Comparison of ENCODE assay signal across 27 cellular contexts in genomic region chr12:23356440-23356839, GRCh38.
"Had no signal": no experiment of that assay in that cellular context is flagged by ENCODE, and none has a peak within 500 bp of the region (broad histone marks: within the 10 kb centered on the region; RNA-seq: fewer than 3 reads in every experiment).

No MANE protein-coding gene starts in this region.

- H3K4me1 Mint-ChIP-seq: memory B cell, mesothelial cell of epicardium, naive B cell had no signal

- H3K27ac Mint-ChIP-seq: effector memory CD8-positive, alpha-beta T cell; memory B cell; mesothelial cell of epicardium; naive B cell; nephron; stimulated activated memory B cell treated with anti-CD40 and anti-IgM and Interleukin-4, amounts not matched to agents 10 μg/mL and 1 μg/mL and 100 μg/mL, for 72 hours had no signal

- H3K4me3 Mint-ChIP-seq: effector memory CD8-positive, alpha-beta T cell; memory B cell; mesothelial cell of epicardium; naive B cell; nephron; stimulated activated memory B cell treated with anti-CD40 and anti-IgM and Interleukin-4, amounts not matched to agents 10 μg/mL and 1 μg/mL and 100 μg/mL, for 72 hours had no signal

- H3K4me3 ChIP-seq: lung, mucosa of descending colon, prostate gland, right atrium auricular region, smooth muscle cell, testis, transverse colon, upper lobe of right lung, uterus had no signal

- H3K27me3 ChIP-seq: right atrium auricular region, testis, transverse colon, upper lobe of right lung, uterus had no signal

- H3K4me2 ChIP-seq: smooth muscle cell had no signal

- H3K9me3 ChIP-seq: mucosa of descending colon, prostate gland, right atrium auricular region, testis, transverse colon, upper lobe of right lung, uterus had no signal

- DNase-seq: cortex of kidney; effector memory CD8-positive, alpha-beta T cell; head of caudate nucleus; kidney; mucosa of descending colon; naive B cell; nucleus accumbens; stimulated activated CD4-positive, alpha-beta T cell treated with anti-CD3 and anti-CD28 coated beads, Interleukin-2, amount 100 ng/mL, for 24 hours; stimulated activated CD4-positive, alpha-beta T cell treated with anti-CD3 and anti-CD28 coated beads, Interleukin-4, amount 100 ng/mL, for 24 hours; stimulated activated naive CD8-positive, alpha-beta T cell treated with anti-CD3 and anti-CD28 coated beads, Interleukin-15, Interleukin-2, amounts not matched to agents 100 U/mL and 50 U/mL, for 24 hours; substantia nigra; testis; transverse colon; upper lobe of right lung; uterus had no signal

- ATAC-seq: effector memory CD8-positive, alpha-beta T cell; left lobe of liver; mucosa of descending colon; sciatic nerve; stimulated activated memory B cell treated with anti-CD40 and anti-IgM and Interleukin-4, amounts not matched to agents 10 μg/mL and 1 μg/mL and 100 μg/mL, for 72 hours; stimulated activated naive CD8-positive, alpha-beta T cell treated with anti-CD3 and anti-CD28 coated beads, Interleukin-15, Interleukin-2, amounts not matched to agents 100 U/mL and 50 U/mL, for 24 hours; upper lobe of right lung had no signal

- FAIRE-seq: endometrium, frontal cortex, kidney had no signal

- H3K36me3 Mint-ChIP-seq: memory B cell; mesothelial cell of epicardium; naive B cell; stimulated activated memory B cell treated with anti-CD40 and anti-IgM and Interleukin-4, amounts not matched to agents 10 μg/mL and 1 μg/mL and 100 μg/mL, for 72 hours had no signal

- H3K9me3 Mint-ChIP-seq: mesothelial cell of epicardium, nephron had no signal

- H3K36me3 ChIP-seq: prostate gland, right atrium auricular region, transverse colon, upper lobe of right lung, uterus had no signal

- H3K27me3 Mint-ChIP-seq: effector memory CD8-positive, alpha-beta T cell; memory B cell; naive B cell; stimulated activated memory B cell treated with anti-CD40 and anti-IgM and Interleukin-4, amounts not matched to agents 10 μg/mL and 1 μg/mL and 100 μg/mL, for 72 hours had no signal

- H3K4me1 ChIP-seq: prostate gland, right atrium auricular region, testis, transverse colon, upper lobe of right lung, uterus had no signal

- H3K27ac ChIP-seq: prostate gland, right atrium auricular region, testis, transverse colon, upper lobe of right lung, uterus had no signal
